ENCODE assay signal across 1 cellular context in the genomic region with DNA sequence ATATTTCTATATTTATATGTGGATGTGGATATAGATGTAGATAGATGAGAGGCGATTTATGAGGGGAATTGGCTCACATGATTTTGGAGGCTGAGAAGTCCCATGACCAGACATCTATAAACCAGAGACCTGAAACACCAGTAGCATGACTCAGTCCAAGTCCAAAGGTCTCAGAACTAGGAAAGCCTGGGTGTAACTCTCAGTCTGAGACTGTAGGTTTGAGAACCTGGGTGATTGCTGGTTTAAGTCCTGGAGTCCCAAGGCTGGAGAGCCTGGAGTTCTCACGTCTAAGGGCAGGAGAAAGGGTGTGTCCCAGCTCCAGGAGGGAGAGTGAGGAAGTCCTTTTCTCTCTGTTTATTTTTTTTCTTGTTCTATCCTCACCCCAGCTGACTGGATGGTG.
TF ChIP-seq lines count a peak whose summit lies in the region.

No MANE protein-coding gene starts in this region.

TF ChIP-seq in IMR-90, 13 proteins besides CTCF, POLR2A, EP300 and RAD21 (continued from another document):
- TF ChIP-seq MAFK (IDR thresholded peaks at IDR 0.05; ENCODE audit: low read depth, low read length) (no peak), CEBPB (IDR thresholded peaks at IDR 0.05; ENCODE audit: low read depth, low read length) (no peak)
